In genomic region chr3:129181834-129182233, GRCh38 we compare ENCODE assay signal across 8 cellular contexts. TPM values are rescaled to one million over a fixed set of nuclear protein-coding genes. Genes with fewer than 3 reads are reported as not detected.
DNase-seq lines count a peak whose midpoint lies in the region; ATAC-seq, FAIRE-seq and TF ChIP-seq lines count a peak whose summit lies in the region.

No MANE protein-coding gene starts in this region.

- intact Hi-C loops in dorsolateral prefrontal cortex (cut with DNase I), result loop anchor here (5.0 to 10.0 kb wide), 3 partner anchors 65 to 135 kb away; partner anchors contain the start of gene COPG1 (in 2 of the 2)

- H3K4me3 Mint-ChIP-seq in CD4-positive, CD25-positive, alpha-beta regulatory T cell, result peak overlapping the region; percentile 97 to 98 (median 98)
- peak overlapping the region; percentile 98 for H3K4me3 Mint-ChIP-seq in neural crest cell

- no peaks in the 10 kb centered on the region for H3K27me3 ChIP-seq in CD4-positive, CD25-positive, alpha-beta regulatory T cell (ENCODE audit: control insufficient read depth, insufficient read depth, low read length)
- H3K27me3 ChIP-seq in dorsolateral prefrontal cortex, result no peaks in the 10 kb centered on the region

- no peaks in the 10 kb centered on the region for H3K9me3 ChIP-seq in CD4-positive, CD25-positive, alpha-beta regulatory T cell (ENCODE audit: control insufficient read depth in 2 of 2, low read length in 2 of 2)

- DNase-seq in CD4-positive, CD25-positive, alpha-beta regulatory T cell, result no peak
- DNase-seq in NB4 (ENCODE audit: low read depth) (no peak), dorsolateral prefrontal cortex (no peak), neural crest cell (ENCODE audit: low read depth, low spot score) (no peak), urothelium cell line (ENCODE audit: low spot score) (no peak), Kasumi-1 (lab: John Stamatoyannopoulos, UW) (no peak), SKM-1 (lab: John Stamatoyannopoulos, UW; ENCODE audit: unreplicated experiment) (no peak)
- no peak for DNase-seq in activated CD8-positive, alpha-beta memory T cell treated with anti-CD3 and anti-CD28 coated beads for 24 hours

- peaks cover 19% of the 10 kb centered on the region for H3K36me3 ChIP-seq in CD4-positive, CD25-positive, alpha-beta regulatory T cell (ENCODE audit: control insufficient read depth, insufficient read depth, low read length)

- peaks cover 28 to 58% (median 45%) of the 10 kb centered on the region in 4 donors for H3K4me1 Mint-ChIP-seq in CD4-positive, CD25-positive, alpha-beta regulatory T cell
- H3K4me1 Mint-ChIP-seq in neural crest cell, result peaks cover 42% of the 10 kb centered on the region

- peaks cover 67% of the 10 kb centered on the region for H3K4me1 ChIP-seq in CD4-positive, CD25-positive, alpha-beta regulatory T cell (ENCODE audit: control insufficient read depth, insufficient read depth, low read length, poor library complexity, severe bottlenecking)

- H3K36me3 Mint-ChIP-seq in CD4-positive, CD25-positive, alpha-beta regulatory T cell, result peaks cover 19% of the 10 kb centered on the region
- H3K36me3 Mint-ChIP-seq in neural crest cell (ENCODE audit: low read depth), result no peaks in the 10 kb centered on the region

- peak overlapping the region; percentile 97 to 98 (median 98) for H3K27ac Mint-ChIP-seq in CD4-positive, CD25-positive, alpha-beta regulatory T cell
- peak overlapping the region; percentile 99 for H3K27ac Mint-ChIP-seq in neural crest cell (ENCODE audit: unreplicated experiment)

- peaks cover 0 to 2% (median 0%) of the 10 kb centered on the region in 7 donors for H3K9me3 Mint-ChIP-seq in CD4-positive, CD25-positive, alpha-beta regulatory T cell
- H3K9me3 Mint-ChIP-seq in neural crest cell, result no peaks in the 10 kb centered on the region

- no peak for TF ChIP-seq POLR2A in NB4 (IDR thresholded peaks at IDR 0.05; ENCODE audit: extremely low read depth, insufficient read length)

- no peaks in the 10 kb centered on the region for H3K27me3 Mint-ChIP-seq in CD4-positive, CD25-positive, alpha-beta regulatory T cell
- no peaks in the 10 kb centered on the region for H3K27me3 Mint-ChIP-seq in neural crest cell (ENCODE audit: low read depth)

- no peak for FAIRE-seq in urothelium cell line (lab: Jason Lieb, UNC)

- H3K27ac ChIP-seq in CD4-positive, CD25-positive, alpha-beta regulatory T cell (ENCODE audit: insufficient read depth, low read length, poor library complexity, severe bottlenecking), result peak overlapping the region; percentile 96
- H3K27ac ChIP-seq in dorsolateral prefrontal cortex, result peak overlapping the region in 31 of 59 donors; percentile 8 to 99 (median 97)

- H3K4me3 ChIP-seq in CD4-positive, CD25-positive, alpha-beta regulatory T cell (ENCODE audit: low read depth, low read length), result peak overlapping the region; percentile 97
- H3K4me3 ChIP-seq in NB4 (ENCODE audit: low read depth, low read length) (peak overlapping the region; percentile 79), dorsolateral prefrontal cortex (peak overlapping the region; percentile 77 to 100 (median 98))

- ATAC-seq in CD4-positive, CD25-positive, alpha-beta regulatory T cell (ENCODE audit: low read depth in 2 of 2), result no peak

- no peak for TF ChIP-seq CTCF in NB4 (IDR thresholded peaks at IDR 0.05; ENCODE audit: low read depth, low read length)
- no peak for TF ChIP-seq CTCF in dorsolateral prefrontal cortex (IDR thresholded peaks at IDR 0.05 in 54 of 56, conservative IDR thresholded peaks at IDR 0.05 in 2 of 56; ENCODE audit: low read depth in 1 of 56, partially characterized antibody in 56 of 56)
- no peak for TF ChIP-seq CTCF in neural crest cell (conservative IDR thresholded peaks at IDR 0.05)

RNA-seq across cellular contexts. Expression of gene CNBP, which starts 1.9 kb away (rescaled TPM):
- total RNA-seq in CD4-positive, CD25-positive, alpha-beta regulatory T cell, result 278 TPM
- polyA plus RNA-seq in CD4-positive, CD25-positive, alpha-beta regulatory T cell, result 1,000 to 10,000 TPM; 1,048 to 1,097 (median 1,094) TPM
- total RNA-seq in dorsolateral prefrontal cortex (100 to 1,000 TPM; 173 to 277 (median 229) TPM), neural crest cell (314 and 319 TPM in 2 replicates)

RNA-seq across cellular contexts. Expression of gene ISY1, which starts 21.0 kb away (rescaled TPM):
- 45.8 TPM for total RNA-seq in CD4-positive, CD25-positive, alpha-beta regulatory T cell
- 100 to 1,000 TPM in 1 of 4 donors, 10 to 100 TPM in 3; 84.2 to 109 (median 88.2) TPM for polyA plus RNA-seq in CD4-positive, CD25-positive, alpha-beta regulatory T cell
- total RNA-seq in dorsolateral prefrontal cortex, result 10 to 100 TPM in 119 of 120 experiments, 1 to 10 TPM in 1; 9.5 to 31.1 (median 20.5) TPM
- total RNA-seq in neural crest cell, result 31.4 and 34.7 TPM in 2 replicates
